ENCODE assay signal across 10 cellular contexts in the genomic region with DNA sequence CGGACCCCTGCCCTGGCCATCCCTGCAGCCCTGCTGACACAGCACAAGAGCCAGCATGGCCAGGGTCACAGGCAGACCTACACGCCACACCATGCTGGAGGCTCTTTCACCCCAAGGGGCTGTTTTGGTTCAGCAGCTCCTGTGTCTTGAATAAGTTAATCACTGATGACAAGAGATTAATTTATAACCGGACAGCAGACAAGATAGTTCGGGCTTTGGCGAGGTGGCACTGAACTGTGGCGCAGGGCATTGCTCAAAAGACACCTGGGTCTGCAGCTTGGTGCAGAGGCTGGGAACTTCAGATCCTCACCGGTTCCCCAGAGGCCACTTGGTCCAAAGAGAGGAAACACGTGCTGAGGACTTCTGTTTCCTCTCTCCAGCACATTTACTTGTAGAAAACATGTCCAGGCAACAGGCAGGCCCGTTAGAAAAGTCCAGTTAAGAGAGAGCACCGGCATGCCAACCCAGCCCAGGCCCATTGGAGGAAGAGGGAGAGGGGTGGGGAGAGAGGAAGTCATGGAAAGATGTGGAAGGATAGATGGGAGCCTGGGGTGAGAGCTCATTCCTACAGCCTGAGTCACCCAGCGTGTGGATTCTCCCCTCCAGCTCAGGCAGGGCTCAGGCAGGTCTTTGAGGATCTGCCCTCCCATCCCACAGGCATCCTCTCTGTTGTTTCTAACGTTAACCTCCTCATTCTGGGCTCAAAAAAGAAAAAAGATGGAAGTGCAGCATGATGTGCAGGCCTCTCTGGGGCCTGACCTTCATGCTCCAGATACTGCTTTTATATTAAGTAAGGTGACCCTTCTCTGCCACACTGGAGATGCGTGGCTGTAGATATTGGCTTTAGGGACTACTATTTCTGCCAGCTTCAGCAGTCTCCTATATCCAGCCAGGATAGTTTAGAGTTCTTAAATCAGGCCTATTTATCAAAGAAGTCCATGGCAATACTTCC.
A peak's percentile ranks its signal among the peaks of the same experiment; 100 is the strongest.
DNase-seq lines count a peak whose midpoint lies in the region; ATAC-seq and TF ChIP-seq lines count a peak whose summit lies in the region.
"Had no signal": no experiment of that assay in that cellular context is flagged by ENCODE, and none has a peak within 500 bp of the region (broad histone marks: within the 10 kb centered on the region; RNA-seq: fewer than 3 reads in every experiment).

No MANE protein-coding gene starts in this region.

- H3K27me3 ChIP-seq in BE2C = peaks cover 6% of the 10 kb centered on the region; the same call in 1 of the 2 replicates

- no peak overlapping the region for H3K4me3 ChIP-seq in BE2C (ENCODE audit: low read depth, low read length)

- H3K27ac Mint-ChIP-seq in WTC11 = no peak overlapping the region

- no peaks in the 10 kb centered on the region for H3K36me3 ChIP-seq in BE2C

- no peaks in the 10 kb centered on the region for H3K4me1 ChIP-seq in BE2C

- no peaks in the 10 kb centered on the region for H3K27me3 Mint-ChIP-seq in WTC11 (ENCODE audit: low read depth)

- TF ChIP-seq CTCF in WTC11 (IDR thresholded peaks at IDR 0.05) (no peak), BE2C (IDR thresholded peaks at IDR 0.05; ENCODE audit: low read depth, low read length) (no peak)

- H3K4me1 Mint-ChIP-seq in WTC11 = peaks cover 23% of the 10 kb centered on the region

- POLR2A ChIA-PET in WTC11 (lab: Charles Lee) = no interaction called here

- CTCF ChIA-PET in WTC11 (lab: Charles Lee) = interaction anchor here (1.2 to 3.1 kb wide), 2 partner anchors 9 to 20 kb away, joined by 3 to 21 read pairs; no protein-coding TSS in a partner anchor

- DNase-seq in CD1c-positive myeloid dendritic cell (ENCODE audit: extremely low spot score) (peak; percentile 11), WTC11 (ENCODE audit: low spot score) (no peak), kidney tubule cell (ENCODE audit: low spot score) (peak; percentile 95), BE2C (no peak), NCI-H2107 (lab: John Stamatoyannopoulos, UW) (no peak), OCI-M1 (lab: John Stamatoyannopoulos, UW) (no peak)
- DNase-seq: activated CD4-positive, alpha-beta T cell treated with anti-CD3 and anti-CD28 coated beads for 1 hour; right cardiac atrium had no signal

- ATAC-seq in HG03196 (IDR thresholded peaks at IDR 0.05; ENCODE audit: unreplicated experiment) = peak; percentile 41
- peak; percentile 91 for ATAC-seq in WTC11
- no peak for ATAC-seq in GM21723 (IDR thresholded peaks at IDR 0.05; ENCODE audit: unreplicated experiment)

- H3K4me3 Mint-ChIP-seq in WTC11 = no peak overlapping the region

- no peaks in the 10 kb centered on the region for H3K36me3 Mint-ChIP-seq in WTC11

- H3K9me3 ChIP-seq in BE2C = no peaks in the 10 kb centered on the region

- H3K9me3 Mint-ChIP-seq in WTC11 = no peaks in the 10 kb centered on the region

TF ChIP-seq in WTC11, 78 proteins besides CTCF, POLR2A, EP300 and RAD21 (continues in another document):
- TF ChIP-seq ZNF219 (CRISPR knock-in tag; IDR thresholded peaks at IDR 0.05; ENCODE audit: borderline replicate concordance) = no peak
- TF ChIP-seq, protein P1, sequence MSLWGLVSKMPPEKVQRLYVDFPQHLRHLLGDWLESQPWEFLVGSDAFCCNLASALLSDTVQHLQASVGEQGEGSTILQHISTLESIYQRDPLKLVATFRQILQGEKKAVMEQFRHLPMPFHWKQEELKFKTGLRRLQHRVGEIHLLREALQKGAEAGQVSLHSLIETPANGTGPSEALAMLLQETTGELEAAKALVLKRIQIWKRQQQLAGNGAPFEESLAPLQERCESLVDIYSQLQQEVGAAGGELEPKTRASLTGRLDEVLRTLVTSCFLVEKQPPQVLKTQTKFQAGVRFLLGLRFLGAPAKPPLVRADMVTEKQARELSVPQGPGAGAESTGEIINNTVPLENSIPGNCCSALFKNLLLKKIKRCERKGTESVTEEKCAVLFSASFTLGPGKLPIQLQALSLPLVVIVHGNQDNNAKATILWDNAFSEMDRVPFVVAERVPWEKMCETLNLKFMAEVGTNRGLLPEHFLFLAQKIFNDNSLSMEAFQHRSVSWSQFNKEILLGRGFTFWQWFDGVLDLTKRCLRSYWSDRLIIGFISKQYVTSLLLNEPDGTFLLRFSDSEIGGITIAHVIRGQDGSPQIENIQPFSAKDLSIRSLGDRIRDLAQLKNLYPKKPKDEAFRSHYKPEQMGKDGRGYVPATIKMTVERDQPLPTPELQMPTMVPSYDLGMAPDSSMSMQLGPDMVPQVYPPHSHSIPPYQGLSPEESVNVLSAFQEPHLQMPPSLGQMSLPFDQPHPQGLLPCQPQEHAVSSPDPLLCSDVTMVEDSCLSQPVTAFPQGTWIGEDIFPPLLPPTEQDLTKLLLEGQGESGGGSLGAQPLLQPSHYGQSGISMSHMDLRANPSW (CRISPR knock-in tag; conservative IDR thresholded peaks at IDR 0.05; ENCODE audit: low read depth) = no peak
- no peak for TF ChIP-seq JAZF1 (CRISPR knock-in tag; IDR thresholded peaks at IDR 0.05)
- no peak for TF ChIP-seq SMAD4 (CRISPR knock-in tag; IDR thresholded peaks at IDR 0.05)
- TF ChIP-seq IRF2 (CRISPR knock-in tag; IDR thresholded peaks at IDR 0.05; ENCODE audit: borderline replicate concordance, low read depth) = no peak
- TF ChIP-seq, protein P2, sequence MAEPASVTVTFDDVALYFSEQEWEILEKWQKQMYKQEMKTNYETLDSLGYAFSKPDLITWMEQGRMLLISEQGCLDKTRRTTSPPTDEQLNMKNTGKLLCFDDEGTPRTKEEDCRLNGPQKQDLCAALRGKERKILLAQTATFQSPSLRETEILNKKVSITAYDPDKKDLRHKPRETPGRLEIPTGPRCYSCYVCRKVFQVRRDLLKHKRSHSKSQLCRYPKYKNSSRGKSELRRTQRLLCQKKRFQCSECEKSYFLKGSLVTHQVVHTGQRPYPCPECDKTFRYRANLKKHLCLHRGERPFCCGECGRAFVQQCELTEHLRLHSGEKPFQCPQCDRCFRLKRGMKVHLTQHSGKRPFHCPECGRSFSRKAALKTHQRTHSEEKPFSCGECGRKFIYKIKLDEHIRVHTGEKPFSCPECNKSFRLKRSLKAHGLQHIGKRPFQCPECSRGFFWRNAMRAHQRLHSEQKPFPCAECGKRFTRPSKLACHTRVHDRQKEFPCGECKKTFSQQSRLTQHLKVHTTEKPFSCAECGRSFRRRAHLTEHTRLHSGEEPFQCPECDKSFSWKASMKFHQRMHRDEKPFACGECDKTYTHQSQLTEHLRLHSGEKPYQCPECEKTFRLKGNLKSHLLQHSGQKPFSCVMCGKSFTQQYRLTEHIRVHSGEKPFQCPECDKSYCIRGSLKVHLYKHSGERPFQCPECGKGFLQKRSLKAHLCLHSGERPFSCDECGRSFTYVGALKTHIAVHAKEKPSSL (CRISPR knock-in tag; conservative IDR thresholded peaks at IDR 0.05) = no peak
- TF ChIP-seq, protein P3, sequence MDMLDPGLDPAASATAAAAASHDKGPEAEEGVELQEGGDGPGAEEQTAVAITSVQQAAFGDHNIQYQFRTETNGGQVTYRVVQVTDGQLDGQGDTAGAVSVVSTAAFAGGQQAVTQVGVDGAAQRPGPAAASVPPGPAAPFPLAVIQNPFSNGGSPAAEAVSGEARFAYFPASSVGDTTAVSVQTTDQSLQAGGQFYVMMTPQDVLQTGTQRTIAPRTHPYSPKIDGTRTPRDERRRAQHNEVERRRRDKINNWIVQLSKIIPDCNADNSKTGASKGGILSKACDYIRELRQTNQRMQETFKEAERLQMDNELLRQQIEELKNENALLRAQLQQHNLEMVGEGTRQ (CRISPR knock-in tag; IDR thresholded peaks at IDR 0.05) = no peak
- TF ChIP-seq, protein P4, sequence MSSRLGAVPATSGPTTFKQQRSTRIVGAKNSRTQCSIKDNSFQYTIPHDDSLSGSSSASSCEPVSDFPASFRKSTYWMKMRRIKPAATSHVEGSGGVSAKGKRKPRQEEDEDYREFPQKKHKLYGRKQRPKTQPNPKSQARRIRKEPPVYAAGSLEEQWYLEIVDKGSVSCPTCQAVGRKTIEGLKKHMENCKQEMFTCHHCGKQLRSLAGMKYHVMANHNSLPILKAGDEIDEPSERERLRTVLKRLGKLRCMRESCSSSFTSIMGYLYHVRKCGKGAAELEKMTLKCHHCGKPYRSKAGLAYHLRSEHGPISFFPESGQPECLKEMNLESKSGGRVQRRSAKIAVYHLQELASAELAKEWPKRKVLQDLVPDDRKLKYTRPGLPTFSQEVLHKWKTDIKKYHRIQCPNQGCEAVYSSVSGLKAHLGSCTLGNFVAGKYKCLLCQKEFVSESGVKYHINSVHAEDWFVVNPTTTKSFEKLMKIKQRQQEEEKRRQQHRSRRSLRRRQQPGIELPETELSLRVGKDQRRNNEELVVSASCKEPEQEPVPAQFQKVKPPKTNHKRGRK (CRISPR knock-in tag; IDR thresholded peaks at IDR 0.05; ENCODE audit: borderline replicate concordance) = no peak
- TF ChIP-seq, protein P5, sequence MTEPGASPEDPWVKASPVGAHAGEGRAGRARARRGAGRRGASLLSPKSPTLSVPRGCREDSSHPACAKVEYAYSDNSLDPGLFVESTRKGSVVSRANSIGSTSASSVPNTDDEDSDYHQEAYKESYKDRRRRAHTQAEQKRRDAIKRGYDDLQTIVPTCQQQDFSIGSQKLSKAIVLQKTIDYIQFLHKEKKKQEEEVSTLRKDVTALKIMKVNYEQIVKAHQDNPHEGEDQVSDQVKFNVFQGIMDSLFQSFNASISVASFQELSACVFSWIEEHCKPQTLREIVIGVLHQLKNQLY (CRISPR knock-in tag; IDR thresholded peaks at IDR 0.05) = no peak
- no peak for TF ChIP-seq ZNF317 (CRISPR knock-in tag; IDR thresholded peaks at IDR 0.05; ENCODE audit: borderline replicate concordance, low read depth)
- TF ChIP-seq, protein P6, sequence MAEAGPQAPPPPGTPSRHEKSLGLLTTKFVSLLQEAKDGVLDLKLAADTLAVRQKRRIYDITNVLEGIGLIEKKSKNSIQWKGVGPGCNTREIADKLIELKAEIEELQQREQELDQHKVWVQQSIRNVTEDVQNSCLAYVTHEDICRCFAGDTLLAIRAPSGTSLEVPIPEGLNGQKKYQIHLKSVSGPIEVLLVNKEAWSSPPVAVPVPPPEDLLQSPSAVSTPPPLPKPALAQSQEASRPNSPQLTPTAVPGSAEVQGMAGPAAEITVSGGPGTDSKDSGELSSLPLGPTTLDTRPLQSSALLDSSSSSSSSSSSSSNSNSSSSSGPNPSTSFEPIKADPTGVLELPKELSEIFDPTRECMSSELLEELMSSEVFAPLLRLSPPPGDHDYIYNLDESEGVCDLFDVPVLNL (CRISPR knock-in tag; IDR thresholded peaks at IDR 0.05; ENCODE audit: borderline replicate concordance, low read depth) = no peak
- no peak for TF ChIP-seq SMAD3 (CRISPR knock-in tag; IDR thresholded peaks at IDR 0.05; ENCODE audit: borderline replicate concordance)

Comparison
In these comparisons a context has a peak if more than half of its experiments do, and no peak if none do; other contexts are left out.
1. DNase-seq: peak in CD1c-positive myeloid dendritic cell (single experiment) and kidney tubule cell (single experiment); none in WTC11 (single experiment), BE2C (single experiment), NCI-H2107 (single experiment) and OCI-M1 (single experiment).